In genomic region chr19:17148130-17148529, GRCh38 we compare ENCODE assay signal across 1 cellular context.
A peak's percentile ranks its signal among the peaks of the same experiment; 100 is the strongest.
TF ChIP-seq lines count a peak whose summit lies in the region.

No MANE protein-coding gene starts in this region.

TF ChIP-seq in K562, 482 proteins besides CTCF, POLR2A, EP300 and RAD21 (continued from another document):
- TF ChIP-seq TFAP4 (CRISPR knock-in tag; IDR thresholded peaks at IDR 0.05; ENCODE audit: borderline replicate concordance) = peak; percentile 48; the same call in 1 of the 2 replicates
- TF ChIP-seq SMC3 (conservative IDR thresholded peaks at IDR 0.05; ENCODE audit: insufficient read depth, low read depth, low read length) = no peak
- no peak for TF ChIP-seq KLF13 (tag; IDR thresholded peaks at IDR 0.05; ENCODE audit: borderline replicate concordance, low read depth)
- TF ChIP-seq TCF3 (CRISPR knock-in tag; IDR thresholded peaks at IDR 0.05) = peak; percentile 56; the same call in 1 of the 2 replicates
- no peak for TF ChIP-seq ZNF655 (CRISPR knock-in tag; IDR thresholded peaks at IDR 0.05)
- no peak for TF ChIP-seq SPI1 (IDR thresholded peaks at IDR 0.05; ENCODE audit: borderline replicate concordance, low read depth, low read length)
- no peak for TF ChIP-seq MYNN (IDR thresholded peaks at IDR 0.05)
- TF ChIP-seq MYNN (CRISPR knock-in tag; IDR thresholded peaks at IDR 0.05) = no peak
